Comparison of ENCODE assay signal across 21 cellular contexts in the genomic region with DNA sequence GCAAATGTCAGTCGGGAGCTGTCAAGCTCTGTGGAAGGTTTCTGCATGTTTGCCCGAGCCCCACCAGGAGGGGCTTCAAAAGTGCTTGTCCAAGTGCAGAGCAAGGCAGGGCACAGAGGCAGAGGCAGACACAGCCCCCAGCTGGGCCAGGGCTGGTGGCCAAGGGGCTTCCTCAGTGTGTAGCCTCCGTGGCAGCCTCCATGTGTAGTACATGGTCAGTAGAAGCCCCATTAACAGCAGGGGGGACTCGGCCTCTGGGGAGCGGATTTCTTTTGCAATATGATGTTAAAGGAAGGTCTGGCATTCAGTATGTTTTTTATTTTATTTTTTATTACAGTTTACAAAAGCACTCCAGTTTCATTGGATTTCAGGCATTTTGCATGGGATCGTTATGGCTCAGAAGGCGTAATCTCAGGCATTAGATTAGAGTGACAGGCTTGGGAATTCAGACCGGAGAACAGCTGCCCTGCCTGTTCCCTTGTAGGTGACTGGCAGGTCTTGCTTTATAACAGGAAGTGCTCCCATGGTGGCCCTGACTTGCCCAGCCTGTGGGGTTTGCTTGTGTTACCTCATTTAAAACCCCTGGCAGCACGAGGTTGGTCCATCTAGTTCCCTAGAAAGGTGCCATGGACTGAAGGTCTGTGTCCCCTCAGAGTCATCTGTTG.
DNase-seq lines count a peak whose midpoint lies in the region; ATAC-seq, FAIRE-seq and TF ChIP-seq lines count a peak whose summit lies in the region.
"Had no signal": no experiment of that assay in that cellular context is flagged by ENCODE, and none has a peak within 500 bp of the region (broad histone marks: within the 10 kb centered on the region; RNA-seq: fewer than 3 reads in every experiment).

No MANE protein-coding gene starts in this region.

- H3K79me2 ChIP-seq in neural cell (replicated peaks; ENCODE audit: insufficient read depth, low read length), result no peaks in the 10 kb centered on the region

- FAIRE-seq in D721Med (lab: Jason Lieb, UNC), result no peak
- FAIRE-seq: GM12891, GM18507, H1 had no signal

- no peak for TF ChIP-seq EP300 in neural cell (conservative IDR thresholded peaks at IDR 0.05; ENCODE audit: poor library complexity, severe bottlenecking)

- H3F3A ChIP-seq in neural cell (ENCODE audit: insufficient read depth, low read length, poor library complexity, severe bottlenecking), result no peaks in the 10 kb centered on the region

- peaks cover 13% of the 10 kb centered on the region for H3K9me3 Mint-ChIP-seq in activated CD8-positive, alpha-beta memory T cell treated with anti-CD3 and anti-CD28 coated beads, Interleukin-2, amount 10 ng/mL, durations not matched to agents 7 days and 5 days (ENCODE audit: low read depth)

- ATAC-seq in body of pancreas, result peak; percentile 84
- ATAC-seq in activated CD8-positive, alpha-beta memory T cell treated with anti-CD3 and anti-CD28 coated beads, Interleukin-2, amount 10 ng/mL, durations not matched to agents 7 days and 5 days, result no peak

- intact Hi-C loops in body of pancreas (cut with DNase I), result no loop called here

- 39 to 55% methylated on average over 6 to 9 of the region's 9 CpGs for WGBS in body of pancreas, 2 donors

- no peaks in the 10 kb centered on the region for H3K27me3 Mint-ChIP-seq in activated CD8-positive, alpha-beta memory T cell treated with anti-CD3 and anti-CD28 coated beads, Interleukin-2, amount 10 ng/mL, durations not matched to agents 7 days and 5 days
- H3K27me3 Mint-ChIP-seq: B cell; CD4-positive, alpha-beta T cell; CD8-positive, alpha-beta memory T cell had no signal

- TF ChIP-seq CTCF in NB4 (IDR thresholded peaks at IDR 0.05; ENCODE audit: low read depth, low read length) (no peak), body of pancreas (IDR thresholded peaks at IDR 0.05) (no peak), neural cell (IDR thresholded peaks at IDR 0.05; ENCODE audit: poor library complexity, severe bottlenecking) (no peak), D721Med (IDR thresholded peaks at IDR 0.05; ENCODE audit: insufficient read depth, missing control alignments) (no peak)

- H3K9me3 ChIP-seq in body of pancreas (no peaks in the 10 kb centered on the region), neural cell (ENCODE audit: low read length) (peaks cover 8% of the 10 kb centered on the region)

- peaks cover 43% of the 10 kb centered on the region for H3K36me3 Mint-ChIP-seq in activated CD8-positive, alpha-beta memory T cell treated with anti-CD3 and anti-CD28 coated beads, Interleukin-2, amount 10 ng/mL, durations not matched to agents 7 days and 5 days

- H3K4me3 ChIP-seq in NB4 (ENCODE audit: low read depth, low read length) (no peak overlapping the region), body of pancreas (no peak overlapping the region), neural cell (ENCODE audit: low read length) (no peak overlapping the region)
- H3K4me3 ChIP-seq: GM23248 had no signal

- no peak overlapping the region for H3K27ac Mint-ChIP-seq in activated CD8-positive, alpha-beta memory T cell treated with anti-CD3 and anti-CD28 coated beads, Interleukin-2, amount 10 ng/mL, durations not matched to agents 7 days and 5 days
- H3K27ac Mint-ChIP-seq: B cell; CD14-positive monocyte; CD4-positive, alpha-beta T cell had no signal

- H3K4me1 Mint-ChIP-seq in activated CD8-positive, alpha-beta memory T cell treated with anti-CD3 and anti-CD28 coated beads, Interleukin-2, amount 10 ng/mL, durations not matched to agents 7 days and 5 days, result no peaks in the 10 kb centered on the region
- H3K4me1 Mint-ChIP-seq: B cell, CD14-positive monocyte had no signal

- H3K4me3 Mint-ChIP-seq in activated CD8-positive, alpha-beta memory T cell treated with anti-CD3 and anti-CD28 coated beads, Interleukin-2, amount 10 ng/mL, durations not matched to agents 7 days and 5 days, result no peak overlapping the region
- H3K4me3 Mint-ChIP-seq: B cell; CD14-positive monocyte; CD4-positive, alpha-beta T cell; CD8-positive, alpha-beta memory T cell had no signal

- no peaks in the 10 kb centered on the region for H4K20me1 ChIP-seq in neural cell (ENCODE audit: insufficient read depth)

- peaks cover 59% of the 10 kb centered on the region for H3K4me1 ChIP-seq in body of pancreas

- TF ChIP-seq RAD21 in neural cell (conservative IDR thresholded peaks at IDR 0.05), result no peak

- DNase-seq in NB4 (ENCODE audit: low read depth), result peak; percentile 31
- DNase-seq in body of pancreas, result peak; percentile 88 to 94 (median 92)
- no peak for DNase-seq in D721Med (ENCODE audit: insufficient read length, low spot score)
- no peak for DNase-seq in midbrain (lab: John Stamatoyannopoulos, UW)
- no peak for DNase-seq in activated CD8-positive, alpha-beta memory T cell treated with anti-CD3 and anti-CD28 coated beads, Interleukin-2, amount 10 ng/mL, durations not matched to agents 7 days and 5 days
- DNase-seq in activated CD4-positive, alpha-beta T cell treated with anti-CD3 and anti-CD28 coated beads, Interleukin-2, amount 50 U/mL, for 4 hours, result no peak
- DNase-seq: CD4-positive, alpha-beta T cell; CD8-positive, alpha-beta memory T cell; DMS53; DMS79 treated with DMSO at 0.1 percent for 48 hours; GF-D8; GM23248; H7; HCEC 1CT had no signal

- no peak overlapping the region for H2AFZ ChIP-seq in neural cell (ENCODE audit: low read depth, low read length)
- H2AFZ ChIP-seq: GM23248 had no signal

- TF ChIP-seq POLR2A in NB4 (IDR thresholded peaks at IDR 0.05; ENCODE audit: extremely low read depth, insufficient read length) (no peak), body of pancreas (IDR thresholded peaks at IDR 0.05) (no peak)

- no peaks in the 10 kb centered on the region for H3K9me2 ChIP-seq in neural cell (ENCODE audit: insufficient read depth, low read length)

- no peak overlapping the region for H3K9ac ChIP-seq in neural cell (ENCODE audit: low read length)
- H3K9ac ChIP-seq: BLaER1 treated with 17β-estradiol and CSF1 and Interleukin-3, amounts not matched to agents 10 nM and 100 nM; GM23248 had no signal

- H3K36me3 ChIP-seq in body of pancreas (replicated peaks in 1 of 2; ENCODE audit: insufficient read depth in 1 of 2, low read depth in 2 of 2), result no peaks in the 10 kb centered on the region
- H3K36me3 ChIP-seq in neural cell (ENCODE audit: insufficient read depth, low read length), result peaks cover 11% of the 10 kb centered on the region

- no peaks in the 10 kb centered on the region for H3K27me3 ChIP-seq in body of pancreas
- H3K27me3 ChIP-seq in neural cell (ENCODE audit: insufficient read depth, low read depth, low read length), result no peaks in the 10 kb centered on the region
- H3K27me3 ChIP-seq: BLaER1 treated with 17β-estradiol and CSF1 and Interleukin-3, amounts not matched to agents 10 nM and 100 nM had no signal

- peak overlapping the region; percentile 71 to 88 (median 86) for H3K27ac ChIP-seq in body of pancreas
- peak overlapping the region; percentile 11 for H3K27ac ChIP-seq in neural cell (ENCODE audit: low read length)
- H3K27ac ChIP-seq: BLaER1 treated with 17β-estradiol and CSF1 and Interleukin-3, amounts not matched to agents 10 nM and 100 nM; GM23248 had no signal

- CTCF ChIA-PET in activated CD8-positive, alpha-beta memory T cell treated with anti-CD3 and anti-CD28 coated beads, Interleukin-2, amount 10 ng/mL, durations not matched to agents 7 days and 5 days (lab: Charles Lee), result no interaction called here

- no peak overlapping the region for H3K4me2 ChIP-seq in neural cell (ENCODE audit: low read length)
- H3K4me2 ChIP-seq: BLaER1 treated with 17β-estradiol and CSF1 and Interleukin-3, amounts not matched to agents 10 nM and 100 nM had no signal

TF ChIP-seq in neural cell, 6 proteins besides CTCF, POLR2A, EP300 and RAD21:
- TF ChIP-seq REST (IDR thresholded peaks at IDR 0.05; ENCODE audit: borderline replicate concordance) (no peak), MXI1 (conservative IDR thresholded peaks at IDR 0.05; ENCODE audit: poor library complexity, severe bottlenecking) (no peak), SMC3 (conservative IDR thresholded peaks at IDR 0.05; ENCODE audit: poor library complexity) (no peak), POLR2AphosphoS5 (IDR thresholded peaks at IDR 0.05) (no peak), EZH2 (IDR thresholded peaks at IDR 0.05; ENCODE audit: borderline replicate concordance, insufficient read depth, low read length, poor library complexity, severe bottlenecking) (no peak), TAF1 (IDR thresholded peaks at IDR 0.05; ENCODE audit: low read depth) (no peak)

Comparison
In these comparisons a context has a peak if more than half of its experiments do, and no peak if none do; other contexts are left out.
1. DNase-seq: peak in NB4 (single experiment) and body of pancreas (4 of 4); none in D721Med (single experiment), midbrain (single experiment), activated CD8-positive, alpha-beta memory T cell treated with anti-CD3 and anti-CD28 coated beads, Interleukin-2, amount 10 ng/mL, durations not matched to agents 7 days and 5 days (single experiment) and activated CD4-positive, alpha-beta T cell treated with anti-CD3 and anti-CD28 coated beads, Interleukin-2, amount 50 U/mL, for 4 hours (0 of 2).